In genomic region chr2:68907923-68908253, GRCh38 we compare ENCODE assay signal across 8 cellular contexts. TPM values are rescaled to one million over a fixed set of nuclear protein-coding genes. Genes with fewer than 3 reads are reported as not detected.
DNase-seq lines count a peak whose midpoint lies in the region; ATAC-seq and TF ChIP-seq lines count a peak whose summit lies in the region.

No MANE protein-coding gene starts in this region.

- POLR2A ChIA-PET in activated CD4-positive, alpha-beta T cell treated with anti-CD3 and anti-CD28 coated beads for 36 hours (lab: Charles Lee) = interaction anchor here (0.6 to 1.0 kb wide), 5 partner anchors 11 to 152 kb away, joined by 3 read pairs; no protein-coding TSS in a partner anchor

- H3K27me3 ChIP-seq in tibial nerve = no peaks in the 10 kb centered on the region

- H3K36me3 ChIP-seq in tibial nerve = no peaks in the 10 kb centered on the region

- no peak for TF ChIP-seq CTCF in tibial nerve (IDR thresholded peaks at IDR 0.05)

- CTCF ChIA-PET in activated CD4-positive, alpha-beta T cell treated with anti-CD3 and anti-CD28 coated beads for 36 hours (lab: Charles Lee) = interaction anchor here (0.6 to 6.1 kb wide), 30 partner anchors 9 to 623 kb away, joined by 3 to 57 read pairs (median 4); partner anchors contain the start of genes APLF and FBXO48

- H3K4me3 ChIP-seq in skin epidermis = no peak overlapping the region
- no peak overlapping the region for H3K4me3 ChIP-seq in tibial nerve

- 80 to 93% methylated on average over 4 of the region's 4 CpGs for WGBS in tibial nerve, 2 donors

- H3K9me3 ChIP-seq in T-helper 17 cell (ENCODE audit: control insufficient read depth, low read length, poor library complexity, severe bottlenecking) = no peaks in the 10 kb centered on the region
- peaks cover 0 to 4% (median 0%) of the 10 kb centered on the region in 4 donors for H3K9me3 ChIP-seq in tibial nerve

- H3K4me1 Mint-ChIP-seq in activated CD4-positive, alpha-beta T cell treated with anti-CD3 and anti-CD28 coated beads for 36 hours = peaks cover 36% of the 10 kb centered on the region
- H3K4me1 Mint-ChIP-seq in T-helper 17 cell = peaks cover 30% of the 10 kb centered on the region

- H3K27ac ChIP-seq in skin epidermis (peak overlapping the region in 16 of 21 experiments; percentile 4 to 85 (median 53)), tibial nerve (peak overlapping the region in 1 of 4 donors; percentile 38)

- H3K9me3 Mint-ChIP-seq in activated CD4-positive, alpha-beta T cell treated with anti-CD3 and anti-CD28 coated beads for 36 hours (ENCODE audit: low read depth) = no peaks in the 10 kb centered on the region

- peak overlapping the region; percentile 46 for H3K4me3 Mint-ChIP-seq in activated CD4-positive, alpha-beta T cell treated with anti-CD3 and anti-CD28 coated beads for 36 hours
- peak overlapping the region; percentile 74 for H3K4me3 Mint-ChIP-seq in T-helper 17 cell

- TF ChIP-seq EP300 in tibial nerve (IDR thresholded peaks at IDR 0.05) = no peak

- peak; percentile 29 for DNase-seq in activated CD4-positive, alpha-beta T cell treated with anti-CD3 and anti-CD28 coated beads for 36 hours
- no peak for DNase-seq in activated CD4-positive, alpha-beta T cell treated with anti-CD3 and anti-CD28 coated beads for 4 hours
- DNase-seq in T-helper 17 cell (no peak), tibial nerve (ENCODE audit: low spot score in 2 of 2) (no peak), 8988T (no peak), left lobe of liver (ENCODE audit: low spot score) (no peak)

- H3K36me3 Mint-ChIP-seq in activated CD4-positive, alpha-beta T cell treated with anti-CD3 and anti-CD28 coated beads for 36 hours (ENCODE audit: low read depth) = no peaks in the 10 kb centered on the region
- no peaks in the 10 kb centered on the region for H3K36me3 Mint-ChIP-seq in T-helper 17 cell (ENCODE audit: low read depth)

- peaks cover 0 to 16% (median 6%) of the 10 kb centered on the region in 4 donors for H3K4me1 ChIP-seq in tibial nerve

- intact Hi-C loops in activated CD4-positive, alpha-beta T cell treated with anti-CD3 and anti-CD28 coated beads for 36 hours (cut with DNase I, micrococcal nuclease) = loop anchor here (1.0 to 5.0 kb wide), 10 partner anchors 69 to 656 kb away; partner anchors contain the start of genes APLF (in 1 of the 2), FBXO48 (in 1 of the 2) and PPP3R1 (in 1 of the 2)

- TF ChIP-seq POLR2A in tibial nerve (IDR thresholded peaks at IDR 0.05) = no peak

- H3K27ac Mint-ChIP-seq in activated CD4-positive, alpha-beta T cell treated with anti-CD3 and anti-CD28 coated beads for 36 hours = peak overlapping the region; percentile 95
- peak overlapping the region; percentile 97 for H3K27ac Mint-ChIP-seq in T-helper 17 cell

- no peaks in the 10 kb centered on the region for H3K27me3 Mint-ChIP-seq in activated CD4-positive, alpha-beta T cell treated with anti-CD3 and anti-CD28 coated beads for 36 hours
- H3K27me3 Mint-ChIP-seq in T-helper 17 cell = no peaks in the 10 kb centered on the region

- peak; percentile 23 for ATAC-seq in activated CD4-positive, alpha-beta T cell treated with anti-CD3 and anti-CD28 coated beads for 36 hours
- ATAC-seq in HG02970 (IDR thresholded peaks at IDR 0.05; ENCODE audit: low FRiP score, unreplicated experiment) (peak; percentile 22), T-helper 17 cell (peak; percentile 1), left lobe of liver (no peak)

RNA-seq across cellular contexts. Expression of gene BMP10, which starts 36.7 kb away (rescaled TPM):
- total RNA-seq in activated CD4-positive, alpha-beta T cell treated with anti-CD3 and anti-CD28 coated beads for 36 hours = not detected
- total RNA-seq in T-helper 17 cell (not detected), tibial nerve (not detected), left lobe of liver (6.1 TPM)

RNA-seq across cellular contexts. Expression of gene GKN2, which starts 44.8 kb away (rescaled TPM):
- total RNA-seq in activated CD4-positive, alpha-beta T cell treated with anti-CD3 and anti-CD28 coated beads for 36 hours = not detected
- total RNA-seq in T-helper 17 cell (not detected), tibial nerve (not detected), left lobe of liver (not detected)
